14 cellular contexts compared by ENCODE assay signal in the genomic region with DNA sequence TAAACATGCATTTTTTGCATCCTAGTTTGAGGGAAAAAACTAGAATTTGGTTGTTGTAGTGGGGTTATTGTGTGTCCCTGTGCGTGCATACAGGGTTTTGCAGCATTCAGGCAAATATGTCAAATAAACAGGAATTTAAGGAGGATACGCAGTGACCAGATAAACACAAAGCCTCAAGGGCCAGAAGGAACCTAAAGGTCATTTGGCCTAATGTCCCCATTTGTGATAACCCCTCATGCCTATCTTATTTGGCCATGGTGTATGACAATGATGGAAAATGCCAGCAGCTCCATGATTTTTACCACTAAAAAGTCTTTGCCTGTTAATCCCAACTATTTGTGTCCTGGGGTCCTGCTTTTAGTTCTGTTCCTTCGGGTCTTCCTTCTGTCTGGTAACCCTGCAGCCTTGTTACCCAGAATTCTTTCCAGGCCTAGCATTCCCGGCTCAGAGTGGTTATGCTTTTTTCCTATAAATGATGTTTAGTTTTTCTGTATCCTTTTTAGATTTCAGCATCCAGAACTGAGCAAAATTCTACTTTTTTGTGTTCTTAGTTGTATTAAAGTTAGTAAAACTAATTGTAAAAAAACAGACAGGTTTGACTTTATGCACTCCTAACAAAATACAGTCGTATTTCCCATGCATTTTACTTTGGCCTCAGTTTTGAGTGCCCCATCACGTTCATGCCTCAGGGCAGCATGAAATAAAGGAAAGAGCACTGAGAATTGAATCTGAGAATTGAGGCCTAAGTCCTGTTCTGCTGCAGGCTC. TPM values are rescaled to one million over a fixed set of nuclear protein-coding genes. Genes with fewer than 3 reads are reported as not detected.
DNase-seq lines count a peak whose midpoint lies in the region; ATAC-seq and TF ChIP-seq lines count a peak whose summit lies in the region.
"Had no signal": no experiment of that assay in that cellular context is flagged by ENCODE, and none has a peak within 500 bp of the region (broad histone marks: within the 10 kb centered on the region; RNA-seq: fewer than 3 reads in every experiment).

No MANE protein-coding gene starts in this region.

- H3K4me3 ChIP-seq in hepatocyte, result no peak overlapping the region
- H3K4me3 ChIP-seq: right atrium auricular region, upper lobe of right lung had no signal

- H3K4me1 ChIP-seq in hepatocyte (ENCODE audit: insufficient read depth), result peaks cover 25% of the 10 kb centered on the region

- POLR2A ChIA-PET in WTC11 (lab: Charles Lee), result no interaction called here

- peak overlapping the region; percentile 94 for H3K4me2 ChIP-seq in hepatocyte

- peak overlapping the region; percentile 61 for H3K27ac Mint-ChIP-seq in stimulated activated naive CD8-positive, alpha-beta T cell treated with anti-CD3 and anti-CD28 coated beads, Interleukin-15, Interleukin-2, amounts not matched to agents 100 ng/mL and 50 ng/mL, for 24 hours
- peak overlapping the region; percentile 74 for H3K27ac Mint-ChIP-seq in WTC11
- H3K27ac Mint-ChIP-seq: activated B cell treated with CpG ODN at 0.5 μM for 24 hours, memory B cell had no signal

- CTCF ChIA-PET in WTC11 (lab: Charles Lee), result interaction anchor here (1.0 to 1.7 kb wide), 5 partner anchors 14 to 184 kb away, joined by 4 to 6 read pairs (median 4); no protein-coding TSS in a partner anchor

- DNase-seq in stimulated activated naive CD8-positive, alpha-beta T cell treated with anti-CD3 and anti-CD28 coated beads, Interleukin-15, Interleukin-2, amounts not matched to agents 100 U/mL and 50 U/mL, for 24 hours, result no peak
- DNase-seq in WTC11 (ENCODE audit: low spot score), result no peak
- DNase-seq in hepatocyte (ENCODE audit: low spot score), result no peak
- no peak for DNase-seq in activated effector memory CD4-positive, alpha-beta T cell treated with Interleukin-2 at 50 U/mL for 16 hours
- no peak for DNase-seq in posterior cingulate gyrus
- DNase-seq: activated B cell treated with CpG ODN at 0.5 μM for 24 hours, dorsolateral prefrontal cortex, KG1, upper lobe of right lung had no signal

- H3K27ac ChIP-seq in hepatocyte, result no peak overlapping the region
- H3K27ac ChIP-seq: right atrium auricular region, upper lobe of right lung had no signal

- TF ChIP-seq CTCF in WTC11 (IDR thresholded peaks at IDR 0.05), result no peak
- TF ChIP-seq CTCF in hepatocyte (IDR thresholded peaks at IDR 0.05; ENCODE audit: poor library complexity), result no peak

- H3K36me3 ChIP-seq in hepatocyte (replicated peaks; ENCODE audit: insufficient read depth, low read depth), result no peaks in the 10 kb centered on the region
- H3K36me3 ChIP-seq: right atrium auricular region had no signal

- no peaks in the 10 kb centered on the region for H3K9me3 Mint-ChIP-seq in stimulated activated naive CD8-positive, alpha-beta T cell treated with anti-CD3 and anti-CD28 coated beads, Interleukin-15, Interleukin-2, amounts not matched to agents 100 ng/mL and 50 ng/mL, for 24 hours
- no peaks in the 10 kb centered on the region for H3K9me3 Mint-ChIP-seq in WTC11
- H3K9me3 Mint-ChIP-seq: activated B cell treated with CpG ODN at 0.5 μM for 24 hours, memory B cell had no signal

- peak overlapping the region; percentile 55 for H3K4me3 Mint-ChIP-seq in stimulated activated naive CD8-positive, alpha-beta T cell treated with anti-CD3 and anti-CD28 coated beads, Interleukin-15, Interleukin-2, amounts not matched to agents 100 ng/mL and 50 ng/mL, for 24 hours
- peak overlapping the region; percentile 50 for H3K4me3 Mint-ChIP-seq in WTC11
- H3K4me3 Mint-ChIP-seq: activated B cell treated with CpG ODN at 0.5 μM for 24 hours, memory B cell had no signal

- intact Hi-C loops in posterior cingulate gyrus (cut with DNase I), result loop anchor here (10.0 kb wide), 2 partner anchors 199 to 271 kb away; a partner anchor contains a TSS

- ATAC-seq in stimulated activated naive CD8-positive, alpha-beta T cell treated with anti-CD3 and anti-CD28 coated beads, Interleukin-15, Interleukin-2, amounts not matched to agents 100 U/mL and 50 U/mL, for 24 hours, result no peak
- no peak for ATAC-seq in WTC11
- ATAC-seq in GM18519 (IDR thresholded peaks at IDR 0.05; ENCODE audit: low FRiP score, unreplicated experiment), result no peak
- no peak for ATAC-seq in GM21717 (IDR thresholded peaks at IDR 0.05; ENCODE audit: unreplicated experiment)
- ATAC-seq: upper lobe of right lung had no signal

- peaks cover 66% of the 10 kb centered on the region for H3K4me1 Mint-ChIP-seq in stimulated activated naive CD8-positive, alpha-beta T cell treated with anti-CD3 and anti-CD28 coated beads, Interleukin-15, Interleukin-2, amounts not matched to agents 100 ng/mL and 50 ng/mL, for 24 hours (ENCODE audit: low read depth)
- peaks cover 64% of the 10 kb centered on the region for H3K4me1 Mint-ChIP-seq in WTC11

- no peaks in the 10 kb centered on the region for H3K9me2 ChIP-seq in hepatocyte (replicated peaks; ENCODE audit: insufficient read depth)

- H3K36me3 Mint-ChIP-seq in stimulated activated naive CD8-positive, alpha-beta T cell treated with anti-CD3 and anti-CD28 coated beads, Interleukin-15, Interleukin-2, amounts not matched to agents 100 ng/mL and 50 ng/mL, for 24 hours (ENCODE audit: low read depth), result peaks cover 37% of the 10 kb centered on the region
- H3K36me3 Mint-ChIP-seq in WTC11, result no peaks in the 10 kb centered on the region

- WGBS in hepatocyte (ENCODE audit: low lambda C conversion rate, missing lambda C conversion rate), result 56% methylated on average over 6 of the region's 6 CpGs

- no peaks in the 10 kb centered on the region for H3K27me3 Mint-ChIP-seq in stimulated activated naive CD8-positive, alpha-beta T cell treated with anti-CD3 and anti-CD28 coated beads, Interleukin-15, Interleukin-2, amounts not matched to agents 100 ng/mL and 50 ng/mL, for 24 hours
- H3K27me3 Mint-ChIP-seq in WTC11 (ENCODE audit: low read depth), result no peaks in the 10 kb centered on the region; the same call in 1 of the 2 replicates
- H3K27me3 Mint-ChIP-seq: activated B cell treated with CpG ODN at 0.5 μM for 24 hours, memory B cell had no signal

- peaks cover 94% of the 10 kb centered on the region for H3K79me2 ChIP-seq in hepatocyte

- peaks cover 78% of the 10 kb centered on the region for H4K20me1 ChIP-seq in hepatocyte (ENCODE audit: insufficient read depth, poor library complexity, severe bottlenecking)

- no peak overlapping the region for H2AFZ ChIP-seq in hepatocyte

- H3K27me3 ChIP-seq in hepatocyte, result no peaks in the 10 kb centered on the region
- H3K27me3 ChIP-seq: dorsolateral prefrontal cortex, right atrium auricular region, upper lobe of right lung had no signal

- no peaks in the 10 kb centered on the region for H3K9me3 ChIP-seq in hepatocyte (ENCODE audit: low read depth)
- H3K9me3 ChIP-seq: right atrium auricular region, upper lobe of right lung had no signal

TF ChIP-seq in WTC11, 78 proteins besides CTCF, POLR2A, EP300 and RAD21:
- TF ChIP-seq GABPB1 (CRISPR knock-in tag; IDR thresholded peaks at IDR 0.05) (no peak), JUN (CRISPR knock-in tag; IDR thresholded peaks at IDR 0.05) (no peak), NR3C1 (CRISPR knock-in tag; conservative IDR thresholded peaks at IDR 0.05; ENCODE audit: low read depth) (no peak), FOXJ3 (CRISPR knock-in tag; IDR thresholded peaks at IDR 0.05; ENCODE audit: borderline replicate concordance) (no peak), EMX1 (CRISPR knock-in tag; IDR thresholded peaks at IDR 0.05) (no peak), NR2C2 (CRISPR knock-in tag; IDR thresholded peaks at IDR 0.05) (no peak), ZNF121 (CRISPR knock-in tag; IDR thresholded peaks at IDR 0.05) (no peak), CREM (CRISPR knock-in tag; IDR thresholded peaks at IDR 0.05) (no peak), JAZF1 (CRISPR knock-in tag; IDR thresholded peaks at IDR 0.05) (no peak), NFE2L1 (CRISPR knock-in tag; IDR thresholded peaks at IDR 0.05) (no peak)
- TF ChIP-seq, protein P1, sequence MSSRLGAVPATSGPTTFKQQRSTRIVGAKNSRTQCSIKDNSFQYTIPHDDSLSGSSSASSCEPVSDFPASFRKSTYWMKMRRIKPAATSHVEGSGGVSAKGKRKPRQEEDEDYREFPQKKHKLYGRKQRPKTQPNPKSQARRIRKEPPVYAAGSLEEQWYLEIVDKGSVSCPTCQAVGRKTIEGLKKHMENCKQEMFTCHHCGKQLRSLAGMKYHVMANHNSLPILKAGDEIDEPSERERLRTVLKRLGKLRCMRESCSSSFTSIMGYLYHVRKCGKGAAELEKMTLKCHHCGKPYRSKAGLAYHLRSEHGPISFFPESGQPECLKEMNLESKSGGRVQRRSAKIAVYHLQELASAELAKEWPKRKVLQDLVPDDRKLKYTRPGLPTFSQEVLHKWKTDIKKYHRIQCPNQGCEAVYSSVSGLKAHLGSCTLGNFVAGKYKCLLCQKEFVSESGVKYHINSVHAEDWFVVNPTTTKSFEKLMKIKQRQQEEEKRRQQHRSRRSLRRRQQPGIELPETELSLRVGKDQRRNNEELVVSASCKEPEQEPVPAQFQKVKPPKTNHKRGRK (CRISPR knock-in tag; IDR thresholded peaks at IDR 0.05; ENCODE audit: borderline replicate concordance), result no peak
- TF ChIP-seq, protein P2, sequence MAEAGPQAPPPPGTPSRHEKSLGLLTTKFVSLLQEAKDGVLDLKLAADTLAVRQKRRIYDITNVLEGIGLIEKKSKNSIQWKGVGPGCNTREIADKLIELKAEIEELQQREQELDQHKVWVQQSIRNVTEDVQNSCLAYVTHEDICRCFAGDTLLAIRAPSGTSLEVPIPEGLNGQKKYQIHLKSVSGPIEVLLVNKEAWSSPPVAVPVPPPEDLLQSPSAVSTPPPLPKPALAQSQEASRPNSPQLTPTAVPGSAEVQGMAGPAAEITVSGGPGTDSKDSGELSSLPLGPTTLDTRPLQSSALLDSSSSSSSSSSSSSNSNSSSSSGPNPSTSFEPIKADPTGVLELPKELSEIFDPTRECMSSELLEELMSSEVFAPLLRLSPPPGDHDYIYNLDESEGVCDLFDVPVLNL (CRISPR knock-in tag; IDR thresholded peaks at IDR 0.05; ENCODE audit: borderline replicate concordance, low read depth), result no peak
TF ChIP-seq in WTC11: peak in this region for 0.

RNA-seq across cellular contexts. Expression of a gene that starts 4.4 kb away (rescaled TPM):
- 89.1 to 116 TPM (median 113 TPM) in 3 replicates for total RNA-seq in WTC11 (2021)
- total RNA-seq in hepatocyte, result 23.2 and 28.5 TPM in 2 replicates
- 39.9 and 41.8 TPM in 2 replicates for polyA plus RNA-seq in hepatocyte

RNA-seq across cellular contexts. Expression of a gene that starts 37.1 kb away (rescaled TPM):
- total RNA-seq in WTC11 (2021), result 35.3 to 39.9 TPM (median 35.8 TPM) in 3 replicates
- total RNA-seq in hepatocyte, result 15.2 and 15.4 TPM in 2 replicates
- polyA plus RNA-seq in hepatocyte, result 42.3 and 46.0 TPM in 2 replicates
